22 cellular contexts compared by ENCODE assay signal in the genomic region with DNA sequence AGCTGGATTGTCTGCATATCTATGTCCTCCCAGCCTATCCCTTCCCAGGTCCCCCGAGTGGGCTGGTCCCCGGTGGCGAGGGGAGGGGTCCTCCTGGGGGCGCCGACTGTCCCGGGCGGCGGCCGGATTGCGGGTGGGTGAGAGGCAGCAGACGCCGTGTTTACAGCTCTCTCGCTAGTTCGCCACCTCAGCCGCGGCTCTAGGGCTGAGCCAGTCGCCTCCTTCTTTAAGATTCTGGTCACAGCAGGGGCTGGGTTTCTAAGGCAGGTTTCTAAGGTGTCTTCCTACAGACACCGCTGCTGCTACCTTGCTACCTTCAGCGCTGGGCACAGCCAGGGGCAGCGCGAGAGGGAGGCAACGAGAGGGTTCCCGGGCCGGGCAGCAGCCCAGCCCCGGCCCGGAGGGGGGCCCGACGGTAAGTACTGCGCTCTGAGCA. TPM values are rescaled to one million over a fixed set of nuclear protein-coding genes. Genes with fewer than 3 reads are reported as not detected.
DNase-seq lines count a peak whose midpoint lies in the region; ATAC-seq and TF ChIP-seq lines count a peak whose summit lies in the region.
"Had no signal": no experiment of that assay in that cellular context is flagged by ENCODE, and none has a peak within 500 bp of the region (broad histone marks: within the 10 kb centered on the region; RNA-seq: fewer than 3 reads in every experiment).

No MANE protein-coding gene starts in this region.

- peaks cover 28% of the 10 kb centered on the region for H3K27me3 Mint-ChIP-seq in activated CD8-positive, alpha-beta T cell treated with anti-CD3 and anti-CD28 coated beads for 36 hours
- peaks cover 31% of the 10 kb centered on the region for H3K27me3 Mint-ChIP-seq in activated CD8-positive, alpha-beta T cell treated with anti-CD3 and anti-CD28 coated beads, Interleukin-2, amount 10 ng/mL, durations not matched to agents 7 days and 5 days (ENCODE audit: low read depth)
- peaks cover 45 to 54% of the 10 kb centered on the region in 2 donors for H3K27me3 Mint-ChIP-seq in stimulated activated naive B cell treated with anti-CD40 and anti-IgM and Interleukin-4, amounts not matched to agents 10 μg/mL and 1 μg/mL and 100 μg/mL, for 72 hours

- BruUV-seq in PC-9 (replicated peaks; lab: Mats Ljungman, UMichigan), result no TSS peak

- no peaks in the 10 kb centered on the region for H4K20me1 ChIP-seq in PC-9 (ENCODE audit: insufficient read depth)
- H4K20me1 ChIP-seq: BLaER1 had no signal

- no peak overlapping the region for H3K4me2 ChIP-seq in PC-9
- H3K4me2 ChIP-seq: BLaER1 had no signal

- H3K36me3 ChIP-seq in PC-9 (ENCODE audit: low read depth), result no peaks in the 10 kb centered on the region
- H3K36me3 ChIP-seq: BLaER1, heart right ventricle had no signal

- no peaks in the 10 kb centered on the region for H3K27me3 ChIP-seq in PC-9 (ENCODE audit: insufficient read depth, low read depth)

- no peaks in the 10 kb centered on the region for H3K4me1 Mint-ChIP-seq in activated CD8-positive, alpha-beta T cell treated with anti-CD3 and anti-CD28 coated beads for 36 hours (ENCODE audit: low read depth)
- H3K4me1 Mint-ChIP-seq in activated CD8-positive, alpha-beta T cell treated with anti-CD3 and anti-CD28 coated beads, Interleukin-2, amount 10 ng/mL, durations not matched to agents 7 days and 5 days (ENCODE audit: low read depth), result no peaks in the 10 kb centered on the region
- peaks cover 4 to 15% of the 10 kb centered on the region in 2 donors for H3K4me1 Mint-ChIP-seq in stimulated activated naive B cell treated with anti-CD40 and anti-IgM and Interleukin-4, amounts not matched to agents 10 μg/mL and 1 μg/mL and 100 μg/mL, for 72 hours
- H3K4me1 Mint-ChIP-seq: activated CD8-positive, alpha-beta memory T cell treated with anti-CD3 and anti-CD28 coated beads, Interleukin-2, amount 10 ng/mL, durations not matched to agents 7 days and 5 days; memory B cell had no signal

- H2AFZ ChIP-seq in PC-9, result no peak overlapping the region

- no peak overlapping the region for H3K4me3 ChIP-seq in PC-9
- H3K4me3 ChIP-seq: BLaER1, SK-N-MC had no signal

- no peak overlapping the region for H3K27ac Mint-ChIP-seq in activated CD8-positive, alpha-beta T cell treated with anti-CD3 and anti-CD28 coated beads for 36 hours
- H3K27ac Mint-ChIP-seq in activated CD8-positive, alpha-beta T cell treated with anti-CD3 and anti-CD28 coated beads, Interleukin-2, amount 10 ng/mL, durations not matched to agents 7 days and 5 days, result no peak overlapping the region
- no peak overlapping the region for H3K27ac Mint-ChIP-seq in stimulated activated naive B cell treated with anti-CD40 and anti-IgM and Interleukin-4, amounts not matched to agents 10 μg/mL and 1 μg/mL and 100 μg/mL, for 72 hours
- H3K27ac Mint-ChIP-seq: activated CD8-positive, alpha-beta memory T cell treated with anti-CD3 and anti-CD28 coated beads, Interleukin-2, amount 10 ng/mL, durations not matched to agents 7 days and 5 days; memory B cell; stimulated activated naive CD8-positive, alpha-beta T cell treated with anti-CD3 and anti-CD28 coated beads, Interleukin-15, Interleukin-2, amounts not matched to agents 100 ng/mL and 50 ng/mL, for 24 hours had no signal

- POLR2A ChIA-PET in activated CD8-positive, alpha-beta T cell treated with anti-CD3 and anti-CD28 coated beads for 36 hours (lab: Charles Lee), result interaction anchor here (0.6 kb wide), 1 partner anchor 85 kb away, joined by 3 read pairs; no protein-coding TSS in a partner anchor
- POLR2A ChIA-PET in activated CD8-positive, alpha-beta T cell treated with anti-CD3 and anti-CD28 coated beads, Interleukin-2, amount 10 ng/mL, durations not matched to agents 7 days and 5 days (lab: Charles Lee), result no interaction called here
- POLR2A ChIA-PET in PC-9 (lab: Charles Lee; ENCODE audit: unreplicated experiment), result no interaction called here

- no peaks in the 10 kb centered on the region for H3K9me3 ChIP-seq in PC-9 (ENCODE audit: insufficient read depth, low read depth)

- no peaks in the 10 kb centered on the region for H3K9me3 Mint-ChIP-seq in activated CD8-positive, alpha-beta T cell treated with anti-CD3 and anti-CD28 coated beads for 36 hours
- H3K9me3 Mint-ChIP-seq in activated CD8-positive, alpha-beta T cell treated with anti-CD3 and anti-CD28 coated beads, Interleukin-2, amount 10 ng/mL, durations not matched to agents 7 days and 5 days (ENCODE audit: insufficient read depth), result no peaks in the 10 kb centered on the region
- H3K9me3 Mint-ChIP-seq in stimulated activated naive B cell treated with anti-CD40 and anti-IgM and Interleukin-4, amounts not matched to agents 10 μg/mL and 1 μg/mL and 100 μg/mL, for 72 hours, result peaks cover 0 to 4% of the 10 kb centered on the region in 2 donors
- H3K9me3 Mint-ChIP-seq: stimulated activated naive CD8-positive, alpha-beta T cell treated with anti-CD3 and anti-CD28 coated beads, Interleukin-15, Interleukin-2, amounts not matched to agents 100 ng/mL and 50 ng/mL, for 24 hours had no signal

- no peak for TF ChIP-seq CTCF in activated CD8-positive, alpha-beta T cell treated with anti-CD3 and anti-CD28 coated beads for 36 hours (IDR thresholded peaks at IDR 0.05)
- TF ChIP-seq CTCF in PC-9 (conservative IDR thresholded peaks at IDR 0.05), result no peak

- no peak overlapping the region for H3K4me3 Mint-ChIP-seq in activated CD8-positive, alpha-beta T cell treated with anti-CD3 and anti-CD28 coated beads for 36 hours
- no peak overlapping the region for H3K4me3 Mint-ChIP-seq in activated CD8-positive, alpha-beta T cell treated with anti-CD3 and anti-CD28 coated beads, Interleukin-2, amount 10 ng/mL, durations not matched to agents 7 days and 5 days
- H3K4me3 Mint-ChIP-seq in stimulated activated naive B cell treated with anti-CD40 and anti-IgM and Interleukin-4, amounts not matched to agents 10 μg/mL and 1 μg/mL and 100 μg/mL, for 72 hours, result peak overlapping the region; percentile 77 to 79
- H3K4me3 Mint-ChIP-seq: activated CD8-positive, alpha-beta memory T cell treated with anti-CD3 and anti-CD28 coated beads, Interleukin-2, amount 10 ng/mL, durations not matched to agents 7 days and 5 days; memory B cell had no signal

- peak; percentile 4 for DNase-seq in activated CD8-positive, alpha-beta T cell treated with anti-CD3 and anti-CD28 coated beads for 36 hours
- no peak for DNase-seq in activated CD8-positive, alpha-beta T cell treated with anti-CD3 and anti-CD28 coated beads, Interleukin-2, amount 10 ng/mL, durations not matched to agents 7 days and 5 days
- DNase-seq in mesenteric fat pad (ENCODE audit: low spot score) (peak; percentile 67), SIG-M5 treated with dmso at 0.1 percent for 504 hours (lab: John Stamatoyannopoulos, UW; ENCODE audit: unreplicated experiment) (no peak), PC-9 (no peak)
- no peak for DNase-seq in stimulated activated naive B cell treated with anti-CD40 and anti-IgM and Interleukin-4, amounts not matched to agents 10 μg/mL and 1 μg/mL and 100 μg/mL, for 72 hours
- DNase-seq: 8988T; activated CD4-positive, CD25-positive, alpha-beta regulatory T cell treated with anti-CD3 and anti-CD28 coated beads, Interleukin-2, amount 50 U/mL, for 72 hours; activated CD8-positive, alpha-beta memory T cell treated with anti-CD3 and anti-CD28 coated beads, Interleukin-2, amount 10 ng/mL, durations not matched to agents 7 days and 5 days; activated gamma-delta T cell treated with Interleukin-2 at 50 U/mL for 16 hours; heart right ventricle; NCI-H1417; NCI-H69; PC-3; T1000 had no signal

- intact Hi-C loops in activated CD8-positive, alpha-beta T cell treated with anti-CD3 and anti-CD28 coated beads for 36 hours (cut with micrococcal nuclease), result no loop called here
- intact Hi-C loops in PC-9 (cut with micrococcal nuclease; ENCODE audit: unreplicated experiment), result no loop called here

- H3K27ac ChIP-seq in PC-9, result no peak overlapping the region
- H3K27ac ChIP-seq: BLaER1, heart right ventricle, SK-N-MC had no signal

- ATAC-seq in activated CD8-positive, alpha-beta T cell treated with anti-CD3 and anti-CD28 coated beads for 36 hours, result no peak
- no peak for ATAC-seq in activated CD8-positive, alpha-beta T cell treated with anti-CD3 and anti-CD28 coated beads, Interleukin-2, amount 10 ng/mL, durations not matched to agents 7 days and 5 days
- ATAC-seq in SK-N-SH treated with all-trans-retinoic acid at 6 μM for 48 hours (peak; percentile 18; the same call in 1 of the 3 replicates), HG02642 (IDR thresholded peaks at IDR 0.05; ENCODE audit: poor library complexity, unreplicated experiment) (no peak)
- peak in 1 of 2 donors; percentile 53 for ATAC-seq in stimulated activated naive B cell treated with anti-CD40 and anti-IgM and Interleukin-4, amounts not matched to agents 10 μg/mL and 1 μg/mL and 100 μg/mL, for 72 hours (replicated peaks)
- ATAC-seq: activated CD8-positive, alpha-beta memory T cell treated with anti-CD3 and anti-CD28 coated beads, Interleukin-2, amount 10 ng/mL, durations not matched to agents 7 days and 5 days; heart right ventricle; PC-3 had no signal

- peaks cover 13% of the 10 kb centered on the region; the same call in 1 of the 2 replicates for H3F3A ChIP-seq in PC-9 (ENCODE audit: insufficient read depth, low read depth)

- CTCF ChIA-PET in activated CD8-positive, alpha-beta T cell treated with anti-CD3 and anti-CD28 coated beads for 36 hours (lab: Charles Lee), result no interaction called here
- CTCF ChIA-PET in activated CD8-positive, alpha-beta T cell treated with anti-CD3 and anti-CD28 coated beads, Interleukin-2, amount 10 ng/mL, durations not matched to agents 7 days and 5 days (lab: Charles Lee), result no interaction called here
- CTCF ChIA-PET in PC-9 (lab: Charles Lee), result no interaction called here

- no peaks in the 10 kb centered on the region for H3K79me2 ChIP-seq in PC-9 (ENCODE audit: low read depth)

- no peaks in the 10 kb centered on the region for H3K9me2 ChIP-seq in PC-9 (ENCODE audit: insufficient read depth)

- H3K4me1 ChIP-seq in PC-9 (replicated peaks; ENCODE audit: insufficient read depth), result peaks cover 16% of the 10 kb centered on the region
- H3K4me1 ChIP-seq: heart right ventricle had no signal

- H3K36me3 Mint-ChIP-seq in activated CD8-positive, alpha-beta T cell treated with anti-CD3 and anti-CD28 coated beads for 36 hours (ENCODE audit: low read depth), result no peaks in the 10 kb centered on the region
- H3K36me3 Mint-ChIP-seq in activated CD8-positive, alpha-beta T cell treated with anti-CD3 and anti-CD28 coated beads, Interleukin-2, amount 10 ng/mL, durations not matched to agents 7 days and 5 days (ENCODE audit: low read depth), result no peaks in the 10 kb centered on the region
- H3K36me3 Mint-ChIP-seq in stimulated activated naive B cell treated with anti-CD40 and anti-IgM and Interleukin-4, amounts not matched to agents 10 μg/mL and 1 μg/mL and 100 μg/mL, for 72 hours, result no peaks in the 10 kb centered on the region
- H3K36me3 Mint-ChIP-seq: activated CD8-positive, alpha-beta memory T cell treated with anti-CD3 and anti-CD28 coated beads, Interleukin-2, amount 10 ng/mL, durations not matched to agents 7 days and 5 days; memory B cell had no signal

RNA-seq across cellular contexts. Expression of a gene that starts 57.2 kb away (rescaled TPM):
- not detected for total RNA-seq in activated CD8-positive, alpha-beta T cell treated with anti-CD3 and anti-CD28 coated beads for 36 hours
- total RNA-seq in activated CD8-positive, alpha-beta T cell treated with anti-CD3 and anti-CD28 coated beads, Interleukin-2, amount 10 ng/mL, durations not matched to agents 7 days and 5 days, result under 1 TPM in 1 of 2 experiments, not detected in 1; 0.05 TPM
- total RNA-seq in mesenteric fat pad, result 0.13 TPM
- 0.20 and 0.23 TPM in 2 replicates for total RNA-seq in PC-9 (2021)
- total RNA-seq: activated CD8-positive, alpha-beta memory T cell treated with anti-CD3 and anti-CD28 coated beads, Interleukin-2, amount 10 ng/mL, durations not matched to agents 7 days and 5 days; G401 had no signal

Comparison
In these comparisons a context has a peak if more than half of its experiments do, and no peak if none do; other contexts are left out.
1. DNase-seq: peak in activated CD8-positive, alpha-beta T cell treated with anti-CD3 and anti-CD28 coated beads for 36 hours (single experiment) and mesenteric fat pad (single experiment); none in activated CD8-positive, alpha-beta T cell treated with anti-CD3 and anti-CD28 coated beads, Interleukin-2, amount 10 ng/mL, durations not matched to agents 7 days and 5 days (single experiment), stimulated activated naive B cell treated with anti-CD40 and anti-IgM and Interleukin-4, amounts not matched to agents 10 μg/mL and 1 μg/mL and 100 μg/mL, for 72 hours (single experiment), SIG-M5 treated with dmso at 0.1 percent for 504 hours (single experiment) and PC-9 (0 of 2).
2. H3K4me3 Mint-ChIP-seq: peak in stimulated activated naive B cell treated with anti-CD40 and anti-IgM and Interleukin-4, amounts not matched to agents 10 μg/mL and 1 μg/mL and 100 μg/mL, for 72 hours (2 of 2); none in activated CD8-positive, alpha-beta T cell treated with anti-CD3 and anti-CD28 coated beads for 36 hours (single experiment) and activated CD8-positive, alpha-beta T cell treated with anti-CD3 and anti-CD28 coated beads, Interleukin-2, amount 10 ng/mL, durations not matched to agents 7 days and 5 days (single experiment).